ENCODE assay signal across 2 cellular contexts in the genomic region with DNA sequence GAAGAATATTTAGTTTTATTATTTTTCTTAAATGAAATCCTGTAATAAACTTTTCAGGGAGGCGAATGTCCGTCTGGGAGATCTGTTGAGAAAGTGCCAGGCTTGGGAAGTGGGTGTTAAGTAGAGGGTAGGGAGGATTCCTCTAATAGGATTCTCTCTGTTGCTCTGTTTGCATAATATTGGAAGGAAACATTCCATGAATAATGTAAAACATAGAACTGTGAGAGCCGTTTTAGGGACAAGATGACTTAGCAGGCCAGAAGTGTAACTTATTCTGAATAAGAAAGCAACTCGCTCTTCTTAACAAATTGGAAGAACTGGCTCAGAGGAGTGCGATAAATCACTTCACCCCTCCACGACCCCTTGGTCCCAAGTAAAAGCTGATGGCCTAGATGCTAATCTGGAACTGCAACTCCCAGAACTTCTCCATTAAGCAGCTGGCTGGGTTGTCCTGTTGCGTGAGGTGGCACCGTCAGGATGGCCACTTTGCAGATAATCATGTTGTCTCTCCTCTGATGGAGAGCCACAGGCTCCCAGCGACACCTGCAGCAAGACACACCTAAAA.
TF ChIP-seq lines count a peak whose summit lies in the region.

No MANE protein-coding gene starts in this region.

TF ChIP-seq in HCT116, 20 proteins besides CTCF, POLR2A, EP300 and RAD21:
- TF ChIP-seq CEBPB (IDR thresholded peaks at IDR 0.05; ENCODE audit: low read depth): no peak
- no peak for TF ChIP-seq SRF (IDR thresholded peaks at IDR 0.05; ENCODE audit: low read depth)
- TF ChIP-seq, protein P1, sequence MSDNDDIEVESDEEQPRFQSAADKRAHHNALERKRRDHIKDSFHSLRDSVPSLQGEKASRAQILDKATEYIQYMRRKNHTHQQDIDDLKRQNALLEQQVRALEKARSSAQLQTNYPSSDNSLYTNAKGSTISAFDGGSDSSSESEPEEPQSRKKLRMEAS (IDR thresholded peaks at IDR 0.05): no peak
- no peak for TF ChIP-seq SP1 (IDR thresholded peaks at IDR 0.05; ENCODE audit: low read depth)
- no peak for TF ChIP-seq SIN3A (IDR thresholded peaks at IDR 0.05; ENCODE audit: low read depth)
- no peak for TF ChIP-seq YY1 (IDR thresholded peaks at IDR 0.05; ENCODE audit: extremely low read depth, insufficient replicate concordance, low read depth, low read length)
- no peak for TF ChIP-seq FOSL1 (IDR thresholded peaks at IDR 0.05; ENCODE audit: low read depth)
- TF ChIP-seq EZH2 (IDR thresholded peaks at IDR 0.05): no peak
- TF ChIP-seq EGR1 (IDR thresholded peaks at IDR 0.05; ENCODE audit: low read depth): no peak
- no peak for TF ChIP-seq JUND (IDR thresholded peaks at IDR 0.05)

TF ChIP-seq in H1, 55 proteins besides CTCF, POLR2A, EP300 and RAD21:
- no peak for TF ChIP-seq SP2 (IDR thresholded peaks at IDR 0.05; ENCODE audit: low read length)
- TF ChIP-seq TBP (IDR thresholded peaks at IDR 0.05; ENCODE audit: low read depth, low read length): peak; percentile 52; the same call in 1 of the 2 replicates
